In genomic region chr19:55216461-55217198, GRCh38 we compare ENCODE assay signal across 8 cellular contexts. TPM values are rescaled to one million over a fixed set of nuclear protein-coding genes. Genes with fewer than 3 reads are reported as not detected.
DNase-seq lines count a peak whose midpoint lies in the region; ATAC-seq and TF ChIP-seq lines count a peak whose summit lies in the region.

No MANE protein-coding gene starts in this region.

- TF ChIP-seq CTCF in body of pancreas (IDR thresholded peaks at IDR 0.05) (no peak), psoas muscle (IDR thresholded peaks at IDR 0.05) (no peak)

- 2 to 7% methylated on average over 15 to 36 of the region's 36 CpGs for WGBS in body of pancreas, 2 donors
- 4 to 7% (median 5%) methylated on average over 31 to 36 of the region's 36 CpGs for WGBS in psoas muscle, 3 donors

- no peaks in the 10 kb centered on the region for H3K36me3 ChIP-seq in body of pancreas (replicated peaks in 1 of 2; ENCODE audit: insufficient read depth in 1 of 2, low read depth in 2 of 2)
- H3K36me3 ChIP-seq in psoas muscle (ENCODE audit: insufficient read depth in 1 of 2, low read depth in 1 of 2) = no peaks in the 10 kb centered on the region

- DNase-seq in ELF-1 (ENCODE audit: low read depth, low spot score) (peak; percentile 96), NCI-H128 (lab: John Stamatoyannopoulos, UW; ENCODE audit: unreplicated experiment) (peak; percentile 87), SKM-1 treated with dmso at 0.1 percent for 144 hours (lab: John Stamatoyannopoulos, UW; ENCODE audit: unreplicated experiment) (peak; percentile 72), body of pancreas (peak; percentile 77 to 91 (median 80)), hippocampal formation (lab: John Stamatoyannopoulos, UW) (peak; percentile 54 to 78), psoas muscle (peak; percentile 79 to 87)

- intact Hi-C loops in body of pancreas (cut with DNase I) = no loop called here
- intact Hi-C loops in psoas muscle (cut with DNase I) = no loop called here

- ATAC-seq in body of pancreas (peak; percentile 95), psoas muscle (peak; percentile 63 to 83 (median 82)), HG03196 (IDR thresholded peaks at IDR 0.05; ENCODE audit: unreplicated experiment) (no peak), HG02970 (IDR thresholded peaks at IDR 0.05; ENCODE audit: low FRiP score, unreplicated experiment) (no peak)

- H3K9me3 ChIP-seq in body of pancreas (peaks cover 0 to 8% (median 0%) of the 10 kb centered on the region in 3 donors), psoas muscle (peaks cover 2% of the 10 kb centered on the region)

- H3K27ac ChIP-seq in body of pancreas (peak overlapping the region; percentile 34 to 89 (median 64)), psoas muscle (no peak overlapping the region)

- H3K4me1 ChIP-seq in body of pancreas (peaks cover 16% of the 10 kb centered on the region), psoas muscle (no peaks in the 10 kb centered on the region)

- peak overlapping the region in 1 of 2 donors; percentile 33 for H3K4me3 ChIP-seq in body of pancreas
- H3K4me3 ChIP-seq in psoas muscle = peak overlapping the region; percentile 58

- no peaks in the 10 kb centered on the region for H3K27me3 ChIP-seq in body of pancreas
- peaks cover 0 to 17% (median 5%) of the 10 kb centered on the region in 3 donors for H3K27me3 ChIP-seq in psoas muscle (ENCODE audit: insufficient read depth in 3 of 3, low read length in 2 of 3)

- TF ChIP-seq POLR2A in body of pancreas (IDR thresholded peaks at IDR 0.05) = peak in 2 of 3 donors; percentile 47 to 56

RNA-seq across cellular contexts. Expression of gene PTPRH, which starts 7.3 kb away (rescaled TPM):
- 10 to 100 TPM; 14.8 to 15.8 TPM for total RNA-seq in body of pancreas
- under 1 TPM in 3 of 4 donors, not detected in 1; 0.15 to 0.18 (median 0.17) TPM for total RNA-seq in psoas muscle
- under 1 TPM; 0.04 to 0.12 (median 0.05) TPM for polyA plus RNA-seq in psoas muscle

RNA-seq across cellular contexts. Expression of gene TMEM86B, which starts 11.9 kb away (rescaled TPM):
- total RNA-seq in body of pancreas (1 to 10 TPM; 1.6 to 3.0 TPM), psoas muscle (1 to 10 TPM; 2.0 to 2.4 (median 2.3) TPM)
- 1 to 10 TPM in 2 of 3 donors, under 1 TPM in 1; 0.68 to 2.1 (median 1.2) TPM for polyA plus RNA-seq in psoas muscle

RNA-seq across cellular contexts. Expression of gene SYT5, which starts 36.5 kb away (rescaled TPM):
- total RNA-seq in body of pancreas (under 1 TPM in 1 of 2 donors, not detected in 1; 0.26 TPM), psoas muscle (not detected)
- under 1 TPM in 2 of 3 donors, not detected in 1; 0.03 to 0.13 TPM for polyA plus RNA-seq in psoas muscle

RNA-seq across cellular contexts. Expression of gene PPP6R1, which starts 42.2 kb away (rescaled TPM):
- total RNA-seq in body of pancreas (10 to 100 TPM; 19.2 to 20.8 TPM), psoas muscle (10 to 100 TPM; 38.1 to 51.8 (median 43.9) TPM)
- 10 to 100 TPM; 27.9 to 72.3 (median 50.0) TPM for polyA plus RNA-seq in psoas muscle

RNA-seq across cellular contexts. Expression of gene DNAAF3, which starts 50.2 kb away (rescaled TPM):
- 1 to 10 TPM; 1.6 TPM for total RNA-seq in body of pancreas
- total RNA-seq in psoas muscle = not detected
- under 1 TPM; 0.06 to 0.47 (median 0.34) TPM for polyA plus RNA-seq in psoas muscle

Comparison
In these comparisons a context has a peak if more than half of its experiments do, and no peak if none do; other contexts are left out.
1. ATAC-seq: peak in body of pancreas (single experiment) and psoas muscle (4 of 4); none in HG03196 (single experiment) and HG02970 (single experiment).
2. RNA of gene PTPRH, which starts 7.3 kb away (total RNA-seq): 14.8 to 15.8 TPM in body of pancreas; 0.15 to 0.18 TPM in psoas muscle; every median in the first group is over 10 times any median in the second.
3. Peak in every context shown above with its lines, with median percentiles within 50 percentile points of each other: DNase-seq.